8 cellular contexts compared by ENCODE assay signal in genomic region chr16:67428146-67428731, GRCh38. TPM values are rescaled to one million over a fixed set of nuclear protein-coding genes. Genes with fewer than 3 reads are reported as not detected.
DNase-seq lines count a peak whose midpoint lies in the region; ATAC-seq, FAIRE-seq and TF ChIP-seq lines count a peak whose summit lies in the region.

No MANE protein-coding gene starts in this region.

- no peaks in the 10 kb centered on the region for H4K20me1 ChIP-seq in H1 (replicated peaks in 1 of 2; ENCODE audit: control insufficient read depth in 1 of 2, insufficient read depth in 2 of 2, low read length in 2 of 2)

- DNase-seq in HCEC 1CT = peak; percentile 29
- DNase-seq in NCI-H748 (lab: John Stamatoyannopoulos, UW; ENCODE audit: unreplicated experiment) = peak; percentile 77
- peak; percentile 71 for DNase-seq in activated CD8-positive, alpha-beta T cell treated with anti-CD3 and anti-CD28 coated beads, Interleukin-2, amount 10 ng/mL, durations not matched to agents 7 days and 5 days
- DNase-seq in H1 (ENCODE audit: low read depth in 1 of 2, low spot score in 2 of 2) = peak; percentile 71 to 90
- peak; percentile 69 for DNase-seq in mucosa of gallbladder (ENCODE audit: low spot score)
- DNase-seq in stomach = peak; percentile 85

- peaks cover 7% of the 10 kb centered on the region; the same call in 1 of the 2 replicates for H3K79me1 ChIP-seq in H1 (ENCODE audit: low read depth, low read length)

- peak overlapping the region; percentile 26; the same call in 1 of the 2 replicates for H4K8ac ChIP-seq in H1 (ENCODE audit: extremely low read depth, insufficient read depth, low read length)

- no peaks in the 10 kb centered on the region; a peak in 1 of 4 replicates for H3K79me2 ChIP-seq in H1 (ENCODE audit: control insufficient read depth in 1 of 2, insufficient read depth in 2 of 2, low read length in 2 of 2)

- FAIRE-seq in H1 (lab: Jason Lieb, UNC) = no peak

- no peak overlapping the region for H3K56ac ChIP-seq in H1 (replicated peaks; ENCODE audit: insufficient read length, low read depth, low read length)

- no peaks in the 10 kb centered on the region for H3K9me3 ChIP-seq in H1 (ENCODE audit: insufficient read depth in 2 of 2, low read depth in 1 of 2, low read length in 1 of 2)
- H3K9me3 ChIP-seq in stomach = no peaks in the 10 kb centered on the region

- peak overlapping the region; percentile 66 for H2BK20ac ChIP-seq in H1 (ENCODE audit: low read length)

- no peak overlapping the region for H3K14ac ChIP-seq in H1 (ENCODE audit: insufficient read length)

- POLR2A ChIA-PET in activated CD8-positive, alpha-beta T cell treated with anti-CD3 and anti-CD28 coated beads, Interleukin-2, amount 10 ng/mL, durations not matched to agents 7 days and 5 days (lab: Charles Lee) = no interaction called here
- POLR2A ChIA-PET in H1 (lab: Charles Lee; ENCODE audit: partially characterized antibody) = interaction anchor here (0.6 to 1.9 kb wide), 8 partner anchors 12 to 655 kb away, joined by 3 to 5 read pairs (median 4); no protein-coding TSS in a partner anchor

- H3K36me3 ChIP-seq in H1 (ENCODE audit: control insufficient read depth in 2 of 4, insufficient read depth in 4 of 4, low read length in 3 of 4) = peaks cover 0 to under 1% (median 0%) of the 10 kb centered on the region in 4 experiments; a peak in 2 of 8 replicates
- H3K36me3 ChIP-seq in stomach = no peaks in the 10 kb centered on the region

- peak overlapping the region; percentile 2 for H4K91ac ChIP-seq in H1 (replicated peaks; ENCODE audit: insufficient read length, low read length)

- H3K27ac ChIP-seq in C4-2B (peak overlapping the region; percentile 94), H1 (ENCODE audit: low read depth, low read length) (no peak overlapping the region), stomach (peak overlapping the region in 3 of 5 donors; percentile 8 to 41 (median 22))

- H4K5ac ChIP-seq in H1 (ENCODE audit: insufficient read length, low read depth, low read length) = no peak overlapping the region

- intact Hi-C loops in stomach (cut with DNase I; ENCODE audit: low total_unique reads) = loop anchor here (5.0 kb wide), 1 partner anchor 39 kb away; no protein-coding TSS in a partner anchor

- no peak overlapping the region; a peak in 1 of 7 replicates for H3K9ac ChIP-seq in H1 (replicated peaks in 1 of 4; ENCODE audit: extremely low read depth in 1 of 4, low read depth in 3 of 4, low read length in 3 of 4)

- no peaks in the 10 kb centered on the region for H3K36me3 Mint-ChIP-seq in activated CD8-positive, alpha-beta T cell treated with anti-CD3 and anti-CD28 coated beads, Interleukin-2, amount 10 ng/mL, durations not matched to agents 7 days and 5 days (ENCODE audit: low read depth)

- TF ChIP-seq EP300 in H1 (IDR thresholded peaks at IDR 0.05; ENCODE audit: borderline replicate concordance in 1 of 2, low read depth in 2 of 2, low read length in 2 of 2) = no peak
- no peak for TF ChIP-seq EP300 in stomach (IDR thresholded peaks at IDR 0.05)

- H3K27me3 ChIP-seq in H1 (replicated peaks in 1 of 4; ENCODE audit: control insufficient read depth in 3 of 4, extremely low read depth in 1 of 4, insufficient read depth in 3 of 4, low read length in 3 of 4) = peaks cover 0 to 19% (median 15%) of the 10 kb centered on the region in 4 experiments; a peak in 6 of 7 replicates
- peaks cover 0 to 68% (median 0%) of the 10 kb centered on the region in 3 donors for H3K27me3 ChIP-seq in stomach

- TF ChIP-seq POLR2A in H1 (IDR thresholded peaks at IDR 0.05; ENCODE audit: control extremely low read depth in 1 of 2, low read depth in 2 of 2, low read length in 2 of 2) = no peak
- no peak for TF ChIP-seq POLR2A in stomach (IDR thresholded peaks at IDR 0.05)

- H3K27ac Mint-ChIP-seq in activated CD8-positive, alpha-beta T cell treated with anti-CD3 and anti-CD28 coated beads, Interleukin-2, amount 10 ng/mL, durations not matched to agents 7 days and 5 days = no peak overlapping the region

- peak overlapping the region; percentile 50; the same call in 1 of the 2 replicates for H2BK5ac ChIP-seq in H1 (ENCODE audit: low read depth, low read length)

- CTCF ChIA-PET in activated CD8-positive, alpha-beta T cell treated with anti-CD3 and anti-CD28 coated beads, Interleukin-2, amount 10 ng/mL, durations not matched to agents 7 days and 5 days (lab: Charles Lee) = interaction anchor here (0.5 to 3.9 kb wide), 37 partner anchors 8 to 547 kb away, joined by 3 to 52 read pairs (median 5); partner anchors contain the start of genes ATP6V0D1, FHOD1 and ZDHHC1
- CTCF ChIA-PET in H1 (lab: Charles Lee; ENCODE audit: partially characterized antibody) = interaction anchor here (0.6 to 24.6 kb wide), 25 partner anchors 7 to 170 kb away, joined by 3 to 476 read pairs (median 5); partner anchors contain the start of genes ATP6V0D1, KCTD19, LRRC36 and TPPP3

- ATAC-seq in activated CD8-positive, alpha-beta T cell treated with anti-CD3 and anti-CD28 coated beads, Interleukin-2, amount 10 ng/mL, durations not matched to agents 7 days and 5 days = peak; percentile 67
- no peak for ATAC-seq in HG02981 (IDR thresholded peaks at IDR 0.05; ENCODE audit: unreplicated experiment)

- peak; percentile 78 to 89 for TF ChIP-seq RAD21 in H1 (IDR thresholded peaks at IDR 0.05 in 1 of 2, conservative IDR thresholded peaks at IDR 0.05 in 1 of 2; ENCODE audit: low read depth in 2 of 2, low read length in 2 of 2)

- no peak overlapping the region for H3K4ac ChIP-seq in H1 (replicated peaks; ENCODE audit: insufficient read length, low read depth, low read length)

- peaks cover 45% of the 10 kb centered on the region for H3K27me3 Mint-ChIP-seq in activated CD8-positive, alpha-beta T cell treated with anti-CD3 and anti-CD28 coated beads, Interleukin-2, amount 10 ng/mL, durations not matched to agents 7 days and 5 days (ENCODE audit: low read depth)

- H3K9me3 Mint-ChIP-seq in activated CD8-positive, alpha-beta T cell treated with anti-CD3 and anti-CD28 coated beads, Interleukin-2, amount 10 ng/mL, durations not matched to agents 7 days and 5 days (ENCODE audit: insufficient read depth) = no peaks in the 10 kb centered on the region

- 0 out of 2 replicates have a peak overlapping the region, but pooled peaks have one; percentile 93 for H2AK5ac ChIP-seq in H1 (ENCODE audit: low read depth, low read length)

- H3K18ac ChIP-seq in H1 (ENCODE audit: extremely low read depth, low read length) = no peak overlapping the region; the same call in 1 of the 2 replicates

- whole genome bisulfite sequencing in H1 (ENCODE audit: extremely low coverage in 1 of 2, insufficient coverage in 1 of 2, insufficient read length in 1 of 2, insufficient replicate concordance in 2 of 2, low coverage in 1 of 2, low lambda C conversion rate in 2 of 2, missing lambda C conversion rate in 1 of 2), 2 experiments = 30% methylated on average over 11 of the region's 11 CpGs; no CpG with 5 or more reads in 1 of the 2 experiments
- WGBS in stomach, 5 donors = 15 to 30% (median 18%) methylated on average over 9 to 11 of the region's 11 CpGs

- peak overlapping the region; percentile 94; the same call in 1 of the 2 replicates for H2BK12ac ChIP-seq in H1 (ENCODE audit: low read depth, low read length)

- H3K4me1 ChIP-seq in H1 (replicated peaks in 1 of 4; ENCODE audit: control insufficient read depth in 3 of 4, insufficient read depth in 4 of 4, low read length in 3 of 4) = peaks cover 21 to 57% (median 45%) of the 10 kb centered on the region in 4 experiments
- peaks cover 22 to 57% (median 43%) of the 10 kb centered on the region in 4 donors for H3K4me1 ChIP-seq in stomach

- no peak overlapping the region for H3K4me3 Mint-ChIP-seq in activated CD8-positive, alpha-beta T cell treated with anti-CD3 and anti-CD28 coated beads, Interleukin-2, amount 10 ng/mL, durations not matched to agents 7 days and 5 days

- H3K4me2 ChIP-seq in H1 (ENCODE audit: insufficient read depth in 1 of 2, low read depth in 2 of 2, low read length in 2 of 2) = no peak overlapping the region

- H2BK15ac ChIP-seq in H1 (ENCODE audit: low read length) = peak overlapping the region; percentile 89; the same call in 1 of the 2 replicates

- TF ChIP-seq CTCF in C4-2B (conservative IDR thresholded peaks at IDR 0.05) (peak; percentile 92), H1 (IDR thresholded peaks at IDR 0.05; ENCODE audit: control extremely low read depth in 1 of 3, insufficient read depth in 1 of 3, low read depth in 1 of 3, low read length in 3 of 3) (peak; percentile 96), stomach (IDR thresholded peaks at IDR 0.05) (peak in 5 of 7 experiments; percentile 74 to 94 (median 78))

- no peak overlapping the region for H3K23ac ChIP-seq in H1 (ENCODE audit: insufficient read length)

- no peak overlapping the region for H2BK120ac ChIP-seq in H1 (replicated peaks; ENCODE audit: low read depth, low read length)

- H3K23me2 ChIP-seq in H1 (ENCODE audit: low read depth, low read length) = peaks cover 17% of the 10 kb centered on the region; the same call in 1 of the 2 replicates

- H3K4me1 Mint-ChIP-seq in activated CD8-positive, alpha-beta T cell treated with anti-CD3 and anti-CD28 coated beads, Interleukin-2, amount 10 ng/mL, durations not matched to agents 7 days and 5 days (ENCODE audit: low read depth) = peaks cover 7% of the 10 kb centered on the region

- H3K4me3 ChIP-seq in H1 (ENCODE audit: extremely low read depth in 1 of 4, insufficient read depth in 2 of 4, low read depth in 3 of 4, low read length in 4 of 4) (no peak overlapping the region), stomach (no peak overlapping the region)

- H2AFZ ChIP-seq in H1 (ENCODE audit: low read length) = no peak overlapping the region

RNA-seq across cellular contexts. Expression of gene HSD11B2, which starts 2.7 kb away (rescaled TPM):
- total RNA-seq in activated CD8-positive, alpha-beta T cell treated with anti-CD3 and anti-CD28 coated beads, Interleukin-2, amount 10 ng/mL, durations not matched to agents 7 days and 5 days = not detected
- 25.9 and 28.7 TPM in 2 replicates for total RNA-seq in H1 (2021; fragmentation: NEBNext Ultra II Directional; extraction: Animal tissue kit (Norgen Biotek cat#: 25700))
- polyA plus RNA-seq in H1 (2011; rRNA removed) = 32.9 and 41.9 TPM in 2 replicates
- 27.5 TPM for polyA plus RNA-seq in H1 (2011; cell fraction: cytosol; rRNA removed)
- polyA plus RNA-seq in H1 (2011; cell fraction: nucleus; rRNA removed) = 43.8 TPM
- 33.8 to 46.5 TPM (median 42.5 TPM) in 4 replicates for polyA plus RNA-seq in H1 (2012, experiment 1 of 2)
- polyA plus RNA-seq in H1 (2012, experiment 2 of 2) = 32.9 TPM
- 52.3 TPM for polyA plus RNA-seq in H1 (2013, experiment 1 of 2)
- 54.7 TPM for polyA plus RNA-seq in H1 (2013, experiment 2 of 2)
- polyA minus RNA-seq in H1 (2011; rRNA and poly(A)+ RNA removed) = 13.5 and 16.7 TPM in 2 replicates
- polyA minus RNA-seq in H1 (2011; cell fraction: cytosol; rRNA and poly(A)+ RNA removed) = 22.1 TPM
- polyA minus RNA-seq in H1 (2011; cell fraction: nucleus; rRNA and poly(A)+ RNA removed) = 16.5 TPM
- total RNA-seq in mucosa of gallbladder = 29.1 TPM
- 100 to 1,000 TPM in 1 of 5 donors, 10 to 100 TPM in 1, 1 to 10 TPM in 1, under 1 TPM in 1, not detected in 1; 0.89 to 837 (median 9.6) TPM for total RNA-seq in stomach
- 10 to 100 TPM in 1 of 3 donors, 1 to 10 TPM in 2; 1.5 to 16.7 (median 2.9) TPM for polyA plus RNA-seq in stomach

RNA-seq across cellular contexts. Expression of gene ZDHHC1, which starts 12.0 kb away (rescaled TPM):
- under 1 TPM in 1 of 2 experiments, not detected in 1; 0.26 TPM for total RNA-seq in activated CD8-positive, alpha-beta T cell treated with anti-CD3 and anti-CD28 coated beads, Interleukin-2, amount 10 ng/mL, durations not matched to agents 7 days and 5 days
- 3.1 and 3.5 TPM in 2 replicates for total RNA-seq in H1 (2021; fragmentation: NEBNext Ultra II Directional; extraction: Animal tissue kit (Norgen Biotek cat#: 25700))
- polyA plus RNA-seq in H1 (2011; rRNA removed) (4.9 and 7.5 TPM in 2 replicates), stomach (1 to 10 TPM; 2.0 to 4.7 (median 4.4) TPM)
- 4.4 TPM for polyA plus RNA-seq in H1 (2011; cell fraction: cytosol; rRNA removed)
- 11.3 TPM for polyA plus RNA-seq in H1 (2011; cell fraction: nucleus; rRNA removed)
- 2.6 to 5.3 TPM (median 3.4 TPM) in 4 replicates for polyA plus RNA-seq in H1 (2012, experiment 1 of 2)
- 2.2 TPM for polyA plus RNA-seq in H1 (2012, experiment 2 of 2)
- polyA plus RNA-seq in H1 (2013, experiment 1 of 2) = 3.5 TPM
- polyA plus RNA-seq in H1 (2013, experiment 2 of 2) = 3.4 TPM
- 4.4 and 5.2 TPM in 2 replicates for polyA minus RNA-seq in H1 (2011; rRNA and poly(A)+ RNA removed)
- 2.8 TPM for polyA minus RNA-seq in H1 (2011; cell fraction: cytosol; rRNA and poly(A)+ RNA removed)
- polyA minus RNA-seq in H1 (2011; cell fraction: nucleus; rRNA and poly(A)+ RNA removed) = 10.0 TPM
- total RNA-seq in mucosa of gallbladder (23.2 TPM), stomach (10 to 100 TPM in 2 of 5 donors, 1 to 10 TPM in 2, not detected in 1; 6.1 to 33.6 (median 11.6) TPM)

RNA-seq across cellular contexts. Expression of gene TPPP3, which starts 34.9 kb away (rescaled TPM):
- total RNA-seq in activated CD8-positive, alpha-beta T cell treated with anti-CD3 and anti-CD28 coated beads, Interleukin-2, amount 10 ng/mL, durations not matched to agents 7 days and 5 days = not detected
- total RNA-seq in H1 (2021; fragmentation: NEBNext Ultra II Directional; extraction: Animal tissue kit (Norgen Biotek cat#: 25700)) = 0.61 and 1.0 TPM in 2 replicates
- polyA plus RNA-seq in H1 (2011; rRNA removed) = 0.77 and 1.3 TPM in 2 replicates
- 1.4 TPM for polyA plus RNA-seq in H1 (2011; cell fraction: cytosol; rRNA removed)
- polyA plus RNA-seq in H1 (2011; cell fraction: nucleus; rRNA removed) = 1.4 TPM
- 0.70 to 1.4 TPM (median 0.81 TPM) in 4 replicates for polyA plus RNA-seq in H1 (2012, experiment 1 of 2)
- polyA plus RNA-seq in H1 (2012, experiment 2 of 2) = 0.79 TPM
- 0.51 TPM for polyA plus RNA-seq in H1 (2013, experiment 1 of 2)
- polyA plus RNA-seq in H1 (2013, experiment 2 of 2) = 0.39 TPM
- 0.34 TPM in 1 of 2 replicates, not detected in the other for polyA minus RNA-seq in H1 (2011; rRNA and poly(A)+ RNA removed)
- polyA minus RNA-seq in H1 (2011; cell fraction: cytosol; rRNA and poly(A)+ RNA removed) = not detected
- polyA minus RNA-seq in H1 (2011; cell fraction: nucleus; rRNA and poly(A)+ RNA removed) = 1.1 TPM
- total RNA-seq in mucosa of gallbladder = 12.3 TPM
- total RNA-seq in stomach = 100 to 1,000 TPM in 1 of 5 donors, 10 to 100 TPM in 3, 1 to 10 TPM in 1; 5.8 to 127 (median 15.8) TPM
- polyA plus RNA-seq in stomach = 10 to 100 TPM in 2 of 3 donors, 1 to 10 TPM in 1; 10.0 to 38.8 (median 11.8) TPM

RNA-seq across cellular contexts. Expression of gene ATP6V0D1, which starts 52.7 kb away (rescaled TPM):
- 10 to 100 TPM; 52.7 to 58.1 TPM for total RNA-seq in activated CD8-positive, alpha-beta T cell treated with anti-CD3 and anti-CD28 coated beads, Interleukin-2, amount 10 ng/mL, durations not matched to agents 7 days and 5 days
- total RNA-seq in H1 (2021; fragmentation: NEBNext Ultra II Directional; extraction: Animal tissue kit (Norgen Biotek cat#: 25700)) = 47.3 and 54.1 TPM in 2 replicates
- polyA plus RNA-seq in H1 (2011; rRNA removed) = 129 and 134 TPM in 2 replicates
- polyA plus RNA-seq in H1 (2011; cell fraction: cytosol; rRNA removed) = 97.9 TPM
- polyA plus RNA-seq in H1 (2011; cell fraction: nucleus; rRNA removed) = 86.5 TPM
- polyA plus RNA-seq in H1 (2012, experiment 1 of 2) = 59.5 to 74.0 TPM (median 72.1 TPM) in 4 replicates
- 94.8 TPM for polyA plus RNA-seq in H1 (2012, experiment 2 of 2)
- polyA plus RNA-seq in H1 (2013, experiment 1 of 2) = 31.6 TPM
- 32.0 TPM for polyA plus RNA-seq in H1 (2013, experiment 2 of 2)
- polyA minus RNA-seq in H1 (2011; rRNA and poly(A)+ RNA removed) = 122 and 161 TPM in 2 replicates
- 41.3 TPM for polyA minus RNA-seq in H1 (2011; cell fraction: cytosol; rRNA and poly(A)+ RNA removed)
- polyA minus RNA-seq in H1 (2011; cell fraction: nucleus; rRNA and poly(A)+ RNA removed) = 29.7 TPM
- total RNA-seq in mucosa of gallbladder = 106 TPM
- 100 to 1,000 TPM in 1 of 5 donors, 10 to 100 TPM in 4; 23.5 to 102 (median 72.2) TPM for total RNA-seq in stomach
- 100 to 1,000 TPM in 1 of 3 donors, 10 to 100 TPM in 2; 36.5 to 102 (median 57.7) TPM for polyA plus RNA-seq in stomach

RNA-seq across cellular contexts. Expression of gene AGRP, which starts 55.1 kb away (rescaled TPM):
- total RNA-seq in activated CD8-positive, alpha-beta T cell treated with anti-CD3 and anti-CD28 coated beads, Interleukin-2, amount 10 ng/mL, durations not matched to agents 7 days and 5 days = not detected
- not detected in 2 replicates for total RNA-seq in H1 (2021; fragmentation: NEBNext Ultra II Directional; extraction: Animal tissue kit (Norgen Biotek cat#: 25700))
- polyA plus RNA-seq in H1 (2011; rRNA removed) (not detected in 2 replicates), stomach (not detected)
- polyA plus RNA-seq in H1 (2011; cell fraction: cytosol; rRNA removed) = not detected
- not detected for polyA plus RNA-seq in H1 (2011; cell fraction: nucleus; rRNA removed)
- polyA plus RNA-seq in H1 (2012, experiment 1 of 2) = not detected in 4 replicates
- not detected for polyA plus RNA-seq in H1 (2012, experiment 2 of 2)
- not detected for polyA plus RNA-seq in H1 (2013, experiment 1 of 2)
- not detected for polyA plus RNA-seq in H1 (2013, experiment 2 of 2)
- not detected in 2 replicates for polyA minus RNA-seq in H1 (2011; rRNA and poly(A)+ RNA removed)
- not detected for polyA minus RNA-seq in H1 (2011; cell fraction: cytosol; rRNA and poly(A)+ RNA removed)
- not detected for polyA minus RNA-seq in H1 (2011; cell fraction: nucleus; rRNA and poly(A)+ RNA removed)
- total RNA-seq in mucosa of gallbladder (not detected), stomach (not detected)

Comparison
In these comparisons a context has a peak if more than half of its experiments do, and no peak if none do; other contexts are left out.
1. DNase-seq: peak in every context shown above with its lines; median percentile 85 in stomach; 80 in H1; 77 in NCI-H748; 71 in activated CD8-positive, alpha-beta T cell treated with anti-CD3 and anti-CD28 coated beads, Interleukin-2, amount 10 ng/mL, durations not matched to agents 7 days and 5 days; 69 in mucosa of gallbladder; 29 in HCEC 1CT.